8 cellular contexts compared by ENCODE assay signal in genomic region chr17:78421534-78422266, GRCh38. TPM values are rescaled to one million over a fixed set of nuclear protein-coding genes. Genes with fewer than 3 reads are reported as not detected.
DNase-seq lines count a peak whose midpoint lies in the region; ATAC-seq and TF ChIP-seq lines count a peak whose summit lies in the region.

No MANE protein-coding gene starts in this region.

- H4K20me1 ChIP-seq in OCI-LY1 (ENCODE audit: insufficient read depth, low read length), result no peaks in the 10 kb centered on the region

- H3K9me3 ChIP-seq in HEK293 (ENCODE audit: control insufficient read depth, insufficient read depth, low read depth, low read length) (no peaks in the 10 kb centered on the region), OCI-LY1 (ENCODE audit: low read length) (no peaks in the 10 kb centered on the region)

- H3K79me2 ChIP-seq in OCI-LY1 (ENCODE audit: insufficient read depth, low read length), result no peaks in the 10 kb centered on the region

- H3K36me3 ChIP-seq in HEK293 (ENCODE audit: control insufficient read depth in 2 of 2, insufficient read depth in 1 of 2, low read length in 2 of 2) (peaks cover 15 to 92% of the 10 kb centered on the region in 2 experiments; a peak in 2 of 3 replicates), OCI-LY1 (ENCODE audit: insufficient read depth, low read length) (peaks cover 34% of the 10 kb centered on the region)

- H3K4me1 ChIP-seq in HEK293 (ENCODE audit: control insufficient read depth, insufficient read depth, low read length) (no peaks in the 10 kb centered on the region), OCI-LY1 (ENCODE audit: insufficient read depth, low read length, severe bottlenecking) (no peaks in the 10 kb centered on the region)

- no peaks in the 10 kb centered on the region for H3F3A ChIP-seq in OCI-LY1 (ENCODE audit: insufficient read depth, low read length)

- H3K4me3 ChIP-seq in HEK293 (ENCODE audit: low read depth, low read length) (no peak overlapping the region), OCI-LY1 (ENCODE audit: low read depth, low read length, poor library complexity, severe bottlenecking) (no peak overlapping the region), epithelial cell of proximal tubule (ENCODE audit: low read depth, low read length) (no peak overlapping the region)

- ATAC-seq in GM18868 (IDR thresholded peaks at IDR 0.05; ENCODE audit: unreplicated experiment), result no peak

- TF ChIP-seq CTCF in HEK293 (tag by site-specific recombination; IDR thresholded peaks at IDR 0.05) (peak; percentile 92), OCI-LY1 (IDR thresholded peaks at IDR 0.05; ENCODE audit: low read length) (peak; percentile 87), epithelial cell of proximal tubule (conservative IDR thresholded peaks at IDR 0.05; ENCODE audit: low read depth, low read length) (peak; percentile 99)

- POLR2A ChIA-PET in HEK293 (lab: Yijun Ruan, JAX), result interaction anchor here (0.8 to 1.5 kb wide), 3 partner anchors 11 to 171 kb away, joined by 4 to 5 read pairs (median 5); no protein-coding TSS in a partner anchor

- H3K9ac ChIP-seq in OCI-LY1 (ENCODE audit: low read length), result no peak overlapping the region

- H3K27me3 ChIP-seq in OCI-LY1 (ENCODE audit: insufficient read depth, low read length), result no peaks in the 10 kb centered on the region

- H3K4me2 ChIP-seq in OCI-LY1 (ENCODE audit: low read length), result no peak overlapping the region

- no peak overlapping the region for H2AFZ ChIP-seq in OCI-LY1 (ENCODE audit: low read length)

- no peaks in the 10 kb centered on the region for H3K9me2 ChIP-seq in OCI-LY1 (ENCODE audit: low read depth, low read length)

- DNase-seq in C1 segment of cervical spinal cord (lab: John Stamatoyannopoulos, UW), result peak in 9 of 14 donors; percentile 17 to 72 (median 47)
- DNase-seq in activated T-cell treated with anti-CD3 and anti-CD28 coated beads for 1 hour (ENCODE audit: low read depth), result peak; percentile 66
- DNase-seq in epithelial cell of proximal tubule (ENCODE audit: low read depth), result peak; percentile 15
- DNase-seq in myocyte (ENCODE audit: low read depth), result peak; percentile 71
- peak; percentile 41 to 61 for DNase-seq in stimulated activated CD8-positive, alpha-beta memory T cell treated with anti-CD3 and anti-CD28 coated beads, Interleukin-7, amount 100 ng/mL, for 4 hours (ENCODE audit: low read depth in 2 of 2)

- H3K27ac ChIP-seq in HEK293 (ENCODE audit: extremely low read depth, low read depth, low read length) (no peak overlapping the region), OCI-LY1 (ENCODE audit: low read depth, low read length, poor library complexity, severe bottlenecking) (no peak overlapping the region)

- CTCF ChIA-PET in HEK293 (lab: Yijun Ruan, JAX), result interaction anchor here (0.6 to 11.5 kb wide), 48 partner anchors 9 to 751 kb away, joined by 3 to 137 read pairs (median 5); partner anchors contain the start of genes AFMID, PGS1, SOCS3 and TK1

TF ChIP-seq in HEK293, 187 proteins besides CTCF, POLR2A, EP300 and RAD21:
- TF ChIP-seq ZBTB48 (tag by site-specific recombination; IDR thresholded peaks at IDR 0.05), result peak; percentile 78; the same call in 1 of the 2 replicates
- TF ChIP-seq ZNF341 (tag by site-specific recombination; IDR thresholded peaks at IDR 0.05; ENCODE audit: low read depth), result peak; percentile 66
- 0 out of 2 replicates have a peak, but pooled peaks have one; percentile 45 for TF ChIP-seq ZSCAN30 (tag by site-specific recombination; IDR thresholded peaks at IDR 0.05)
- TF ChIP-seq ZNF488 (tag by site-specific recombination; IDR thresholded peaks at IDR 0.05), result no peak
- no peak for TF ChIP-seq ZNF624 (tag by site-specific recombination; IDR thresholded peaks at IDR 0.05)
- peak; percentile 31; the same call in 1 of the 2 replicates for TF ChIP-seq ZNF2 (tag by site-specific recombination; IDR thresholded peaks at IDR 0.05)
- TF ChIP-seq ZNF561 (tag by site-specific recombination; IDR thresholded peaks at IDR 0.05; ENCODE audit: borderline replicate concordance), result no peak
- TF ChIP-seq ZNF133 (tag by site-specific recombination; IDR thresholded peaks at IDR 0.05), result no peak
- no peak for TF ChIP-seq ZNF16 (tag by site-specific recombination; IDR thresholded peaks at IDR 0.05; ENCODE audit: low read depth)
- TF ChIP-seq ZNF654 (tag by site-specific recombination; IDR thresholded peaks at IDR 0.05; ENCODE audit: low read depth), result peak; percentile 77
- peak; percentile 24; the same call in 1 of the 2 replicates for TF ChIP-seq GLIS1 (tag by site-specific recombination; IDR thresholded peaks at IDR 0.05)
- TF ChIP-seq ZBTB17 (tag by site-specific recombination; IDR thresholded peaks at IDR 0.05), result peak; percentile 64; the same call in 1 of the 2 replicates
- TF ChIP-seq ZNF660 (tag by site-specific recombination; IDR thresholded peaks at IDR 0.05), result peak; percentile 75; the same call in 1 of the 2 replicates
TF ChIP-seq in HEK293: peak in this region for 8.

RNA-seq across cellular contexts. Expression of gene PGS1, which starts 43.3 kb away (rescaled TPM):
- total RNA-seq in epithelial cell of proximal tubule (28.7 and 40.6 TPM in 2 replicates), myocyte (37.9 and 53.2 TPM in 2 replicates)
- 32.8 TPM for polyA plus RNA-seq in myocyte (2012)

Comparison
In these comparisons a context has a peak if more than half of its experiments do, and no peak if none do; other contexts are left out.
1. DNase-seq: peak in every context shown above with its lines; median percentile 71 in myocyte; 66 in activated T-cell treated with anti-CD3 and anti-CD28 coated beads for 1 hour; 51 in stimulated activated CD8-positive, alpha-beta memory T cell treated with anti-CD3 and anti-CD28 coated beads, Interleukin-7, amount 100 ng/mL, for 4 hours; 47 in C1 segment of cervical spinal cord; 15 in epithelial cell of proximal tubule.